10 cellular contexts compared by ENCODE assay signal in genomic region chr4:99893029-99893428, GRCh38. TPM values are rescaled to one million over a fixed set of nuclear protein-coding genes. Genes with fewer than 3 reads are reported as not detected.
DNase-seq lines count a peak whose midpoint lies in the region; ATAC-seq and TF ChIP-seq lines count a peak whose summit lies in the region.
"Had no signal": no experiment of that assay in that cellular context is flagged by ENCODE, and none has a peak within 500 bp of the region (broad histone marks: within the 10 kb centered on the region; RNA-seq: fewer than 3 reads in every experiment).

No MANE protein-coding gene starts in this region.

- H3K4me3 ChIP-seq in DOHH2 (ENCODE audit: low read length) (peak overlapping the region; percentile 94), PC-3 (ENCODE audit: low read length) (peak overlapping the region; percentile 84), ovary (peak overlapping the region; percentile 71)

- peaks cover 11% of the 10 kb centered on the region for H3K27me3 Mint-ChIP-seq in endothelial cell (ENCODE audit: unreplicated experiment)

- WGBS in ovary, 3 donors: 91 to 94% (median 93%) methylated on average over 8 of the region's 8 CpGs

- no peak for TF ChIP-seq EP300 in ovary (IDR thresholded peaks at IDR 0.05)

- H3F3A ChIP-seq in DOHH2 (ENCODE audit: control insufficient read depth, insufficient read depth): peaks cover 18% of the 10 kb centered on the region
- no peaks in the 10 kb centered on the region for H3F3A ChIP-seq in PC-3 (ENCODE audit: low read length, unreplicated experiment)

- H3K9me2 ChIP-seq in DOHH2 (replicated peaks; ENCODE audit: control insufficient read depth, low read length): no peaks in the 10 kb centered on the region
- no peaks in the 10 kb centered on the region for H3K9me2 ChIP-seq in PC-3 (replicated peaks; ENCODE audit: low read length)

- intact Hi-C loops in PC-3 (cut with micrococcal nuclease) (no loop called here), ovary (cut with DNase I) (loop anchor here in 3 of 4 donors (2.0 to 10.0 kb wide), 3 partner anchors 54 to 331 kb away; partner anchors contain the start of genes TRMT10A (in 3 of the 3) and DNAJB14 (in 1 of the 3))

- no peaks in the 10 kb centered on the region for H3K9me3 ChIP-seq in DOHH2 (ENCODE audit: control insufficient read depth, insufficient read depth, low read length)
- H3K9me3 ChIP-seq in PC-3 (ENCODE audit: low read length): no peaks in the 10 kb centered on the region
- no peaks in the 10 kb centered on the region for H3K9me3 ChIP-seq in ovary

- H3K9ac ChIP-seq in PC-3 (ENCODE audit: low read length): peak overlapping the region; percentile 86; the same call in 1 of the 2 replicates

- H2AFZ ChIP-seq in PC-3 (ENCODE audit: low read length): no peak overlapping the region

- H4K20me1 ChIP-seq in DOHH2 (ENCODE audit: control insufficient read depth, insufficient read depth, low read depth, low read length) (no peaks in the 10 kb centered on the region), PC-3 (ENCODE audit: low read length) (no peaks in the 10 kb centered on the region)

- CTCF ChIA-PET in PC-3 (lab: Charles Lee): no interaction called here

- H3K27ac Mint-ChIP-seq in endothelial cell (ENCODE audit: unreplicated experiment): peak overlapping the region; percentile 96

- H3K27me3 ChIP-seq in DOHH2 (ENCODE audit: control insufficient read depth, low read length) (no peaks in the 10 kb centered on the region), PC-3 (ENCODE audit: low read length) (no peaks in the 10 kb centered on the region), ovary (no peaks in the 10 kb centered on the region)

- H3K79me2 ChIP-seq in DOHH2 (ENCODE audit: control insufficient read depth, low read length): peaks cover 26% of the 10 kb centered on the region
- H3K79me2 ChIP-seq in PC-3 (ENCODE audit: low read length): peaks cover 45% of the 10 kb centered on the region

- peak overlapping the region; percentile 97 for H3K4me3 Mint-ChIP-seq in endothelial cell (ENCODE audit: unreplicated experiment)

- H3K4me2 ChIP-seq in DOHH2 (ENCODE audit: low read length) (peak overlapping the region; percentile 79), PC-3 (ENCODE audit: low read length) (peak overlapping the region; percentile 79)

- TF ChIP-seq CTCF in DOHH2 (IDR thresholded peaks at IDR 0.05; ENCODE audit: low read depth, low read length, poor library complexity, severe bottlenecking) (no peak), PC-3 (conservative IDR thresholded peaks at IDR 0.05; ENCODE audit: low read depth, low read length) (no peak), endothelial cell (IDR thresholded peaks at IDR 0.05; ENCODE audit: unreplicated experiment) (no peak), ovary (IDR thresholded peaks at IDR 0.05) (no peak)

- H3K4me1 ChIP-seq in DOHH2 (ENCODE audit: control insufficient read depth, low read length): peaks cover 15% of the 10 kb centered on the region
- H3K4me1 ChIP-seq in PC-3 (ENCODE audit: insufficient read depth, low read length): 0 out of 2 replicates have a peak, but pooled peaks cover 4% of the 10 kb centered on the region
- H3K4me1 ChIP-seq in ovary (ENCODE audit: insufficient read depth): peaks cover 8% of the 10 kb centered on the region

- DNase-seq in PC-3: no peak
- no peak for DNase-seq in endothelial cell (ENCODE audit: low spot score)
- DNase-seq in ovary: no peak
- no peak for DNase-seq in DMS 273 (lab: John Stamatoyannopoulos, UW; ENCODE audit: unreplicated experiment)
- DNase-seq in COLO829 (ENCODE audit: low spot score): no peak
- no peak for DNase-seq in stimulated activated CD4-positive, alpha-beta T cell treated with anti-CD3 and anti-CD28 coated beads, Interleukin-12 subunit alpha, Interleukin-12 subunit beta, amount 100 ng/mL, for 4 hours
- DNase-seq: stimulated activated CD4-positive, alpha-beta T cell treated with anti-CD3 and anti-CD28 coated beads, Interleukin-2, amount 100 ng/mL, for 24 hours; T1000 had no signal

- POLR2A ChIA-PET in PC-3 (lab: Charles Lee; ENCODE audit: unreplicated experiment): no interaction called here

- BruUV-seq in PC-3 (replicated peaks; lab: Mats Ljungman, UMichigan): no TSS peak

- H3K36me3 ChIP-seq in DOHH2 (ENCODE audit: control insufficient read depth, low read length) (0 out of 2 replicates have a peak, but pooled peaks cover 2% of the 10 kb centered on the region), PC-3 (ENCODE audit: low read depth, low read length) (no peaks in the 10 kb centered on the region), ovary (no peaks in the 10 kb centered on the region)

- peaks cover 5% of the 10 kb centered on the region for H3K36me3 Mint-ChIP-seq in endothelial cell (ENCODE audit: low read depth, unreplicated experiment)

- H3K27ac ChIP-seq in DOHH2 (ENCODE audit: low read depth, low read length) (no peak overlapping the region), PC-3 (ENCODE audit: low read length) (no peak overlapping the region), ovary (no peak overlapping the region)

- H3K4me1 Mint-ChIP-seq in endothelial cell (ENCODE audit: unreplicated experiment): peaks cover 10% of the 10 kb centered on the region

- TF ChIP-seq POLR2A in ovary (IDR thresholded peaks at IDR 0.05): no peak

- no peaks in the 10 kb centered on the region for H3K9me3 Mint-ChIP-seq in endothelial cell (ENCODE audit: unreplicated experiment)

- ATAC-seq in PC-3 (no peak), HG03565 (IDR thresholded peaks at IDR 0.05; ENCODE audit: unreplicated experiment) (no peak)

RNA-seq across cellular contexts. Expression of gene LAMTOR3, which starts 1.2 kb away (rescaled TPM):
- 13.5 and 14.0 TPM in 2 replicates for total RNA-seq in PC-3 (2014; rRNA removed)
- 41.8 TPM for total RNA-seq in endothelial cell (ENCODE audit: unreplicated experiment)
- total RNA-seq in ovary: 10 to 100 TPM; 36.5 to 52.4 (median 43.7) TPM
- polyA plus RNA-seq in ovary: 10 to 100 TPM; 47.7 to 53.4 TPM

RNA-seq across cellular contexts. Expression of gene DNAJB14, which starts 53.4 kb away (rescaled TPM):
- total RNA-seq in PC-3 (2014; rRNA removed): 8.8 and 18.9 TPM in 2 replicates
- 55.2 TPM for total RNA-seq in endothelial cell (ENCODE audit: unreplicated experiment)
- total RNA-seq in ovary: 10 to 100 TPM; 24.0 to 47.8 (median 38.4) TPM
- polyA plus RNA-seq in ovary: 10 to 100 TPM; 10.5 to 15.2 TPM

RNA-seq across cellular contexts. Expression of gene H2AZ1, which starts 57.0 kb away (rescaled TPM):
- 384 and 433 TPM in 2 replicates for total RNA-seq in PC-3 (2014; rRNA removed)
- 318 TPM for total RNA-seq in endothelial cell (ENCODE audit: unreplicated experiment)
- total RNA-seq in ovary: 100 to 1,000 TPM; 117 to 221 (median 144) TPM
- 100 to 1,000 TPM in 1 of 2 donors, 10 to 100 TPM in 1; 99.7 to 257 TPM for polyA plus RNA-seq in ovary
